In genomic region chr3:105527949-105528348, GRCh38 we compare ENCODE assay signal across 9 cellular contexts.
A peak's percentile ranks its signal among the peaks of the same experiment; 100 is the strongest.
DNase-seq lines count a peak whose midpoint lies in the region; ATAC-seq and TF ChIP-seq lines count a peak whose summit lies in the region.
"Had no signal": no experiment of that assay in that cellular context is flagged by ENCODE, and none has a peak within 500 bp of the region (broad histone marks: within the 10 kb centered on the region; RNA-seq: fewer than 3 reads in every experiment).

No MANE protein-coding gene starts in this region.

- H3K9me3 ChIP-seq in PC-3 (ENCODE audit: low read length), result no peaks in the 10 kb centered on the region
- H3K9me3 ChIP-seq in psoas muscle, result no peaks in the 10 kb centered on the region
- no peaks in the 10 kb centered on the region for H3K9me3 ChIP-seq in sigmoid colon

- no peaks in the 10 kb centered on the region; the same call in 1 of the 2 replicates for H4K20me1 ChIP-seq in PC-3 (ENCODE audit: low read length)

- H3K36me3 ChIP-seq in PC-3 (ENCODE audit: low read depth, low read length), result peaks cover 34% of the 10 kb centered on the region
- no peaks in the 10 kb centered on the region for H3K36me3 ChIP-seq in psoas muscle (ENCODE audit: insufficient read depth in 1 of 2, low read depth in 1 of 2)
- H3K36me3 ChIP-seq in sigmoid colon, result no peaks in the 10 kb centered on the region

- TF ChIP-seq POLR2A in sigmoid colon (IDR thresholded peaks at IDR 0.05), result no peak

- no peaks in the 10 kb centered on the region for H3K27me3 ChIP-seq in PC-3 (ENCODE audit: low read length)
- H3K27me3 ChIP-seq in psoas muscle (ENCODE audit: insufficient read depth in 3 of 3, low read length in 2 of 3), result no peaks in the 10 kb centered on the region
- H3K27me3 ChIP-seq in sigmoid colon, result no peaks in the 10 kb centered on the region

- POLR2A ChIA-PET in PC-3 (lab: Charles Lee; ENCODE audit: unreplicated experiment), result interaction anchor here (0.5 to 0.9 kb wide), 4 partner anchors 12 to 284 kb away, joined by 4 to 7 read pairs (median 4); no protein-coding TSS in a partner anchor

- peak; percentile 3 for DNase-seq in activated naive CD4-positive, alpha-beta T cell treated with Interleukin-2 at 50 U/mL for 16 hours
- DNase-seq in activated naive CD4-positive, alpha-beta T cell treated with anti-CD3 and anti-CD28 coated beads, Interleukin-2, amount 50 U/mL, for 16 hours, result no peak
- peak; percentile 85 for DNase-seq in PC-3
- DNase-seq in stimulated activated CD4-positive, alpha-beta T cell treated with anti-CD3 and anti-CD28 coated beads, TNF-alpha, amount 100 ng/mL, for 24 hours (ENCODE audit: low read depth in 3 of 3), result peak in 2 of 3 experiments; percentile 0 to 3
- no peak for DNase-seq in HuH-7 (ENCODE audit: low spot score)
- DNase-seq in psoas muscle, result no peak
- DNase-seq in sigmoid colon, result no peak

- no TSS peak for BruUV-seq in PC-3 (replicated peaks; lab: Mats Ljungman, UMichigan)

- H3K27ac ChIP-seq in PC-3 (ENCODE audit: low read length) (peak overlapping the region; percentile 72), psoas muscle (no peak overlapping the region), sigmoid colon (no peak overlapping the region)
- H3K27ac ChIP-seq: parathyroid adenoma had no signal

- no peaks in the 10 kb centered on the region for H3K9me2 ChIP-seq in PC-3 (replicated peaks; ENCODE audit: low read length)

- H2AFZ ChIP-seq in PC-3 (ENCODE audit: low read length), result no peak overlapping the region
- H2AFZ ChIP-seq: parathyroid adenoma had no signal

- no peak for TF ChIP-seq EP300 in sigmoid colon (IDR thresholded peaks at IDR 0.05)

- peak overlapping the region; percentile 50 for H3K4me2 ChIP-seq in PC-3 (ENCODE audit: low read length)

- peaks cover 62% of the 10 kb centered on the region for H3K4me1 ChIP-seq in PC-3 (ENCODE audit: insufficient read depth, low read length)
- H3K4me1 ChIP-seq in psoas muscle, result no peaks in the 10 kb centered on the region
- no peaks in the 10 kb centered on the region for H3K4me1 ChIP-seq in sigmoid colon

- intact Hi-C loops in PC-3 (cut with micrococcal nuclease), result loop anchor here (5.0 to 10.0 kb wide), 2 partner anchors 337 to 1589 kb away; partner anchors contain the start of gene CBLB
- intact Hi-C loops in psoas muscle (cut with DNase I), result no loop called here
- intact Hi-C loops in sigmoid colon (cut with DNase I), result no loop called here

- peak; percentile 73 for ATAC-seq in HG03280 (IDR thresholded peaks at IDR 0.05; ENCODE audit: unreplicated experiment)
- peak; percentile 66 for ATAC-seq in PC-3
- ATAC-seq in psoas muscle, result no peak

- H3F3A ChIP-seq in PC-3 (ENCODE audit: low read length, unreplicated experiment), result no peaks in the 10 kb centered on the region

- 0 out of 2 replicates have a peak overlapping the region, but pooled peaks have one; percentile 15 for H3K9ac ChIP-seq in PC-3 (ENCODE audit: low read length)
- H3K9ac ChIP-seq: parathyroid adenoma had no signal

- H3K4me3 ChIP-seq in PC-3 (ENCODE audit: low read length) (no peak overlapping the region), psoas muscle (no peak overlapping the region), sigmoid colon (no peak overlapping the region)

- TF ChIP-seq CTCF in PC-3 (conservative IDR thresholded peaks at IDR 0.05; ENCODE audit: low read depth, low read length) (no peak), psoas muscle (IDR thresholded peaks at IDR 0.05) (no peak), sigmoid colon (IDR thresholded peaks at IDR 0.05) (no peak)

- WGBS in psoas muscle, 3 donors, result 43 to 63% (median 58%) methylated on average over 3 of the region's 3 CpGs
- 21 to 49% methylated on average over 3 of the region's 3 CpGs for WGBS in sigmoid colon, 2 donors

- peaks cover 60% of the 10 kb centered on the region for H3K79me2 ChIP-seq in PC-3 (ENCODE audit: low read length)

- CTCF ChIA-PET in PC-3 (lab: Charles Lee), result no interaction called here

Comparison
In these comparisons a context has a peak if more than half of its experiments do, and no peak if none do; other contexts are left out.
1. DNase-seq: peak in activated naive CD4-positive, alpha-beta T cell treated with Interleukin-2 at 50 U/mL for 16 hours (single experiment), PC-3 (single experiment) and stimulated activated CD4-positive, alpha-beta T cell treated with anti-CD3 and anti-CD28 coated beads, TNF-alpha, amount 100 ng/mL, for 24 hours (2 of 3); none in activated naive CD4-positive, alpha-beta T cell treated with anti-CD3 and anti-CD28 coated beads, Interleukin-2, amount 50 U/mL, for 16 hours (single experiment), HuH-7 (single experiment), psoas muscle (0 of 2) and sigmoid colon (single experiment).
2. ATAC-seq: peak in HG03280 (single experiment) and PC-3 (single experiment); none in psoas muscle (0 of 4).